ENCODE assay signal across 8 cellular contexts in genomic region chr1:16236495-16237342, GRCh38. TPM values are rescaled to one million over a fixed set of nuclear protein-coding genes. Genes with fewer than 3 reads are reported as not detected.
DNase-seq lines count a peak whose midpoint lies in the region; ATAC-seq and TF ChIP-seq lines count a peak whose summit lies in the region.

CPLANE2 (minus strand) TSS chr1:16237183; CDS start chr1:16236742, 441 bp downstream.

- peak within 1 kb of the TSS; percentile 92 for H3K4ac ChIP-seq in IMR-90 (ENCODE audit: low read depth, low read length)

- peak within 1 kb of the TSS; percentile 69; the same call in 1 of the 2 replicates for H2BK120ac ChIP-seq in IMR-90 (ENCODE audit: low read depth, low read length)

- no peaks in the 10 kb centered on the region for H3K27me3 ChIP-seq in IMR-90 (ENCODE audit: control insufficient read depth, insufficient read depth, low read length)
- no peaks in the 10 kb centered on the region for H3K27me3 ChIP-seq in OCI-LY3 (ENCODE audit: low read depth, low read length)
- H3K27me3 ChIP-seq in mucosa of stomach (ENCODE audit: control insufficient read depth, insufficient read depth, low read length) = no peaks in the 10 kb centered on the region

- ATAC-seq in GM21528 (IDR thresholded peaks at IDR 0.05; ENCODE audit: low FRiP score, unreplicated experiment) (peak; percentile 76), IMR-90 (ENCODE audit: low read depth) (peak; percentile 95)

- H3K79me1 ChIP-seq in IMR-90 (ENCODE audit: low read depth in 1 of 2, low read length in 2 of 2) = peaks cover 0 to 9% of the 10 kb centered on the region in 2 experiments; a peak in 2 of 4 replicates

- H2AK5ac ChIP-seq in IMR-90 (ENCODE audit: low read depth, low read length) = peak within 1 kb of the TSS; percentile 89

- peak within 1 kb of the TSS; percentile 95 for H2AFZ ChIP-seq in IMR-90 (replicated peaks; ENCODE audit: low read length, poor library complexity)
- peak within 1 kb of the TSS; percentile 71; the same call in 1 of the 2 replicates for H2AFZ ChIP-seq in OCI-LY3 (ENCODE audit: low read depth, low read length)

- H3K36me3 ChIP-seq in IMR-90 (ENCODE audit: control insufficient read depth, insufficient read depth, low read length) = no peaks in the 10 kb centered on the region
- H3K36me3 ChIP-seq in OCI-LY3 (replicated peaks; ENCODE audit: low read depth, low read length) = no peaks in the 10 kb centered on the region
- no peaks in the 10 kb centered on the region for H3K36me3 ChIP-seq in mucosa of stomach (ENCODE audit: control insufficient read depth, insufficient read depth, low read length)

- DNase-seq in D341Med (ENCODE audit: low spot score) (peak; percentile 98), IMR-90 (peak; percentile 88), activated T-cell treated with anti-CD3 and anti-CD28 coated beads for 48 hours (ENCODE audit: low read depth) (peak; percentile 96), erythroblast (lab: John Stamatoyannopoulos, UW) (peak; percentile 94 to 96)
- peak; percentile 93 to 95 for DNase-seq in stimulated activated CD8-positive, alpha-beta memory T cell treated with anti-CD3 and anti-CD28 coated beads, Interleukin-7, amount 100 ng/mL, for 1 hour (ENCODE audit: low read depth in 2 of 2)

- H2AK9ac ChIP-seq in IMR-90 (replicated peaks; ENCODE audit: low read depth, low read length, poor library complexity) = peak within 1 kb of the TSS; percentile 98

- no peaks in the 10 kb centered on the region for H3K79me2 ChIP-seq in OCI-LY3 (ENCODE audit: low read length)

- H3K9ac ChIP-seq in IMR-90 (ENCODE audit: low read depth, low read length) (peak within 1 kb of the TSS; percentile 91), OCI-LY3 (ENCODE audit: low read length) (peak within 1 kb of the TSS; percentile 84), mucosa of stomach (ENCODE audit: low read length) (peak within 1 kb of the TSS; percentile 88)

- TF ChIP-seq CTCF in IMR-90 (conservative IDR thresholded peaks at IDR 0.05; ENCODE audit: low read depth, low read length) (0 out of 2 replicates have a peak, but pooled peaks have one; percentile 15), OCI-LY3 (IDR thresholded peaks at IDR 0.05; ENCODE audit: low read depth, low read length) (no peak)

- H3K14ac ChIP-seq in IMR-90 (replicated peaks; ENCODE audit: low read depth, low read length) = peak within 1 kb of the TSS; percentile 98

- peak within 1 kb of the TSS; percentile 81 for H3K27ac ChIP-seq in IMR-90 (ENCODE audit: insufficient read depth, low read length)
- H3K27ac ChIP-seq in OCI-LY3 (ENCODE audit: low read length) = peak within 1 kb of the TSS; percentile 37; the same call in 1 of the 2 replicates

- peak within 1 kb of the TSS; percentile 86 for H2BK5ac ChIP-seq in IMR-90 (ENCODE audit: low read depth, low read length, poor library complexity, severe bottlenecking)

- in situ Hi-C loops in IMR-90 (cut with MboI; ENCODE audit: low sequenced_read_pairs) = no loop called here

- POLR2A ChIA-PET in IMR-90 (lab: Charles Lee; ENCODE audit: unreplicated experiment) = interaction anchor here (1.0 kb wide), 1 partner anchor 19 kb away, joined by 3 read pairs; no protein-coding TSS in a partner anchor

- CTCF ChIA-PET in IMR-90 (lab: Yijun Ruan, JAX) = interaction anchor here (0.5 to 1.7 kb wide), 2 partner anchors 11 to 126 kb away, joined by 3 read pairs; no protein-coding TSS in a partner anchor

- intact Hi-C loops in IMR-90 (cut with micrococcal nuclease) = loop anchor here (2.0 kb wide), 1 partner anchor 20 kb away; no protein-coding TSS in a partner anchor

- peak within 1 kb of the TSS; percentile 86 for H3K23ac ChIP-seq in IMR-90 (ENCODE audit: low read depth, low read length)

- H3K9me3 ChIP-seq in IMR-90 (ENCODE audit: control insufficient read depth, insufficient read depth, low read length) (no peaks in the 10 kb centered on the region), OCI-LY3 (ENCODE audit: insufficient read depth, low read length) (no peaks in the 10 kb centered on the region), mucosa of stomach (ENCODE audit: control insufficient read depth, low read length) (no peaks in the 10 kb centered on the region)

- peak within 1 kb of the TSS; percentile 93 to 98 for H4K8ac ChIP-seq in IMR-90 (ENCODE audit: low read depth in 2 of 2, low read length in 2 of 2)

- H4K91ac ChIP-seq in IMR-90 (ENCODE audit: insufficient read depth, low read depth, low read length) = peak within 1 kb of the TSS; percentile 87

- H3K4me3 ChIP-seq in IMR-90 (ENCODE audit: insufficient read depth, low read depth, low read length) (peak within 1 kb of the TSS; percentile 71), OCI-LY3 (ENCODE audit: low read length) (peak within 1 kb of the TSS; percentile 96), mucosa of stomach (ENCODE audit: low read length) (peak within 1 kb of the TSS; percentile 86)

- H3K4me2 ChIP-seq in IMR-90 (ENCODE audit: low read depth, low read length) (peak within 1 kb of the TSS; percentile 96), OCI-LY3 (ENCODE audit: low read length) (peak within 1 kb of the TSS; percentile 77)

- dilution Hi-C loops in IMR-90 (cut with HindIII; ENCODE audit: low sequenced_read_pairs, unreplicated experiment) = no loop called here

- no TSS peak for BruUV-seq in IMR-90 (replicated peaks; lab: Mats Ljungman, UMichigan)

- peak within 1 kb of the TSS; percentile 51 for H3K18ac ChIP-seq in IMR-90 (ENCODE audit: low read depth, low read length)

- H4K20me1 ChIP-seq in IMR-90 (ENCODE audit: insufficient read depth, low read length) (no peaks in the 10 kb centered on the region), OCI-LY3 (ENCODE audit: insufficient read depth, low read length) (no peaks in the 10 kb centered on the region)

- H2BK20ac ChIP-seq in IMR-90 (ENCODE audit: low read depth, low read length) = no peak within 1 kb of the TSS

- H3K4me1 ChIP-seq in IMR-90 (ENCODE audit: control insufficient read depth, insufficient read depth, low read length) (peaks cover 10% of the 10 kb centered on the region), OCI-LY3 (ENCODE audit: low read length) (peaks cover 11% of the 10 kb centered on the region), mucosa of stomach (ENCODE audit: control insufficient read depth, insufficient read depth, low read length) (peaks cover 21% of the 10 kb centered on the region)

- 0% methylated on average over 1 of the region's 57 CpGs; no CpG with 5 or more reads in 1 of the 2 experiments for WGBS in IMR-90 (ENCODE audit: extremely low coverage in 2 of 2, insufficient read length in 1 of 2), 2 experiments

- no peak for TF ChIP-seq RAD21 in IMR-90 (IDR thresholded peaks at IDR 0.05; ENCODE audit: low read length)

- peak within 1 kb of the TSS; percentile 81 for H3K56ac ChIP-seq in IMR-90 (ENCODE audit: extremely low read depth, insufficient read depth, low read length)

- TF ChIP-seq POLR2A in IMR-90 (IDR thresholded peaks at IDR 0.05; ENCODE audit: low read depth, low read length) (peak; percentile 36; the same call in 1 of the 2 replicates), erythroblast (IDR thresholded peaks at IDR 0.05; ENCODE audit: low read length) (peak; percentile 63)

- peak within 1 kb of the TSS; percentile 50; the same call in 1 of the 3 replicates for H2BK15ac ChIP-seq in IMR-90 (ENCODE audit: low read depth, low read length)

- H3K9me1 ChIP-seq in IMR-90 (ENCODE audit: insufficient read depth, low read length) = 0 out of 2 replicates have a peak, but pooled peaks cover 6% of the 10 kb centered on the region

- H4K5ac ChIP-seq in IMR-90 (ENCODE audit: low read depth, low read length) = peak within 1 kb of the TSS; percentile 83

TF ChIP-seq in IMR-90, 13 proteins besides CTCF, POLR2A, EP300 and RAD21:
- TF ChIP-seq BHLHE40 (IDR thresholded peaks at IDR 0.05; ENCODE audit: low read depth, low read length) (peak; percentile 81), MAFK (IDR thresholded peaks at IDR 0.05; ENCODE audit: low read depth, low read length) (no peak), MAZ (IDR thresholded peaks at IDR 0.05; ENCODE audit: borderline replicate concordance, low read depth, low read length) (peak; percentile 78; the same call in 1 of the 2 replicates), FOS (IDR thresholded peaks at IDR 0.05; ENCODE audit: low read depth, low read length) (no peak), RFX5 (IDR thresholded peaks at IDR 0.05; ENCODE audit: low read depth, low read length) (peak; percentile 85), NFE2L2 (IDR thresholded peaks at IDR 0.05; ENCODE audit: low read depth, low read length) (no peak), SMC3 (IDR thresholded peaks at IDR 0.05; ENCODE audit: low read depth, low read length) (no peak), RCOR1 (IDR thresholded peaks at IDR 0.05; ENCODE audit: insufficient replicate concordance, low read length) (peak; percentile 8), MXI1 (IDR thresholded peaks at IDR 0.05; ENCODE audit: borderline replicate concordance, low read depth, low read length) (peak; percentile 92), CHD1 (IDR thresholded peaks at IDR 0.05; ENCODE audit: low read depth, low read length) (no peak), CEBPB (IDR thresholded peaks at IDR 0.05; ENCODE audit: low read depth, low read length) (no peak), ELK1 (IDR thresholded peaks at IDR 0.05; ENCODE audit: borderline replicate concordance, low read depth, low read length) (no peak), USF2 (IDR thresholded peaks at IDR 0.05; ENCODE audit: low read depth, low read length) (peak; percentile 28; the same call in 1 of the 2 replicates)

RNA-seq across cellular contexts. Expression of gene CPLANE2, which starts in this region (rescaled TPM):
- 3.2 and 3.3 TPM in 2 replicates for total RNA-seq in IMR-90 (2012; rRNA removed)
- 5.8 and 7.5 TPM in 2 replicates for polyA plus RNA-seq in IMR-90 (2012; rRNA removed)
- polyA plus RNA-seq in IMR-90 (2012; cell fraction: cytosol; rRNA removed) = 3.2 and 10.3 TPM in 2 replicates
- 3.8 and 21.9 TPM in 2 replicates for polyA plus RNA-seq in IMR-90 (2012; cell fraction: nucleus; rRNA removed; ENCODE audit: low replicate concordance)

Comparison
In these comparisons a context has a peak if more than half of its experiments do, and no peak if none do; other contexts are left out.
1. Peak in every context shown above with its lines: DNase-seq, ATAC-seq, H3K4me3 ChIP-seq and H3K27ac ChIP-seq.